1 cellular context compared by ENCODE assay signal in the genomic region with DNA sequence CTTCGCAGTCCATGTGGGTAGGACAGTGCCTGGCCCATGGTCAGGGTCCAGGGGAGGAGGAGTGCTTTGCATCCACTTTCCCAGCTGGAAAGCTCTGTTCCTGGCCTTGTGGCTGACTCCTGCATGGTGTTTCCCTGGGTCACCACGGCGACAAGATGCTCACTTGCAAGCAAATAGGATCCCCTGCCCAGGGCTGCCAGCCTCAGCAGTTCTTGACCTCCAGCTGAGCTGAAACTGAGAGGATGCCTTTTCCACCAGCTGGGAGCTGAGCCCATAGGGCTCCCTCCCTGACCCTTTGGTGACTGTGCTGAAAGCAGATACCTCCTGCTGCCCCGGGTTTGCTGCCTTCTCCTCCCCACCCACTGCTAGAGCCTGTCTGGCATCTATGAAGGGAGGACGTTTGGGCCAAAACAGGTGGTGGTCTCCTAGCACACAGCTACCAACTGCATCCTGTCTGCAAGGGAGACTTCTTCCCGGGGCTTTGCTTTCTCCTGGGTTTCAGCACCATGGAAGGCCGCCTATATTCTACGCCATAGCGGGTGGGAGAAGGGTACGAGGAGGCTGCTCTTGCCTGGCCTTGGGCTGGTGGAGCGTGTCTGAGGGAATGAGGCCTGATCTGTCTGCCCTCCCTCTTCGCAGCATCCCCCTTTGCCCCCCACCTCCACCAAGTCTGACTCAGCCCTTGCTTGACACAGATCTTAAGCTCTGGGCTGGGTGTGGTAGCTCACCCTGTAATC.
TF ChIP-seq lines count a peak whose summit lies in the region.

No MANE protein-coding gene starts in this region.

TF ChIP-seq in H1, 55 proteins besides CTCF, POLR2A, EP300 and RAD21:
- TF ChIP-seq MAFK (IDR thresholded peaks at IDR 0.05; ENCODE audit: low read depth, low read length), result peak; percentile 72; the same call in 1 of the 2 replicates
- TF ChIP-seq KDM4A (IDR thresholded peaks at IDR 0.05; ENCODE audit: low read depth, low read length, severe bottlenecking), result no peak
- TF ChIP-seq GTF2F1 (IDR thresholded peaks at IDR 0.05; ENCODE audit: borderline replicate concordance, low read depth, low read length), result no peak
- TF ChIP-seq SIN3A (conservative IDR thresholded peaks at IDR 0.05 in 1 of 2, IDR thresholded peaks at IDR 0.05 in 1 of 2; ENCODE audit: low read depth in 1 of 2, low read length in 2 of 2), result peak in 1 of 2 experiments; percentile 43; a peak in 1 of 4 replicates
- TF ChIP-seq RBBP5 (IDR thresholded peaks at IDR 0.05; ENCODE audit: borderline replicate concordance, low read depth, low read length), result no peak
- no peak for TF ChIP-seq GABPA (IDR thresholded peaks at IDR 0.05; ENCODE audit: borderline replicate concordance, insufficient read depth, low read length)
- TF ChIP-seq E2F6 (IDR thresholded peaks at IDR 0.05), result no peak
- TF ChIP-seq CHD2 (IDR thresholded peaks at IDR 0.05; ENCODE audit: low read length), result no peak
- TF ChIP-seq MAX (IDR thresholded peaks at IDR 0.05), result no peak
- TF ChIP-seq NANOG (IDR thresholded peaks at IDR 0.05; ENCODE audit: insufficient read depth, low read depth, low read length, poor library complexity, severe bottlenecking), result no peak
- no peak for TF ChIP-seq POLR2AphosphoS5 (IDR thresholded peaks at IDR 0.05; ENCODE audit: low read depth, low read length)
- TF ChIP-seq FOSL1 (IDR thresholded peaks at IDR 0.05; ENCODE audit: insufficient read depth, low read depth, low read length), result no peak
TF ChIP-seq in H1: peak in this region for 2.
